Comparison of ENCODE assay signal across 1 cellular context in genomic region chr3:169772530-169772950, GRCh38.
A peak's percentile ranks its signal among the peaks of the same experiment; 100 is the strongest.
TF ChIP-seq lines count a peak whose summit lies in the region.

No MANE protein-coding gene starts in this region.

TF ChIP-seq in H1, 55 proteins besides CTCF, POLR2A, EP300 and RAD21:
- TF ChIP-seq E2F6 (IDR thresholded peaks at IDR 0.05): peak; percentile 52; the same call in 1 of the 2 replicates
- peak; percentile 67 for TF ChIP-seq NRF1 (IDR thresholded peaks at IDR 0.05; ENCODE audit: low read depth, low read length)
- no peak for TF ChIP-seq SIX5 (IDR thresholded peaks at IDR 0.05; ENCODE audit: low read depth, low read length)
- TF ChIP-seq JUN (IDR thresholded peaks at IDR 0.05; ENCODE audit: low read depth, low read length): no peak
- TF ChIP-seq RNF2 (IDR thresholded peaks at IDR 0.05; ENCODE audit: borderline replicate concordance, low read depth, low read length, missing control alignments, poor library complexity, severe bottlenecking): no peak
- TF ChIP-seq RFX5 (IDR thresholded peaks at IDR 0.05; ENCODE audit: borderline replicate concordance, low read depth, low read length): no peak
- TF ChIP-seq USF2 (IDR thresholded peaks at IDR 0.05; ENCODE audit: low read length): no peak
- TF ChIP-seq SP4 (IDR thresholded peaks at IDR 0.05; ENCODE audit: low read length): no peak; the same call in 1 of the 2 replicates
- TF ChIP-seq RXRA (IDR thresholded peaks at IDR 0.05; ENCODE audit: insufficient read depth, low read depth, low read length): no peak
- TF ChIP-seq ZNF274 (IDR thresholded peaks at IDR 0.05; ENCODE audit: borderline replicate concordance, extremely low read depth, low read length): no peak
- TF ChIP-seq SIN3A (conservative IDR thresholded peaks at IDR 0.05 in 1 of 2, IDR thresholded peaks at IDR 0.05 in 1 of 2; ENCODE audit: low read depth in 1 of 2, low read length in 2 of 2): no peak
- TF ChIP-seq YY1 (IDR thresholded peaks at IDR 0.05; ENCODE audit: low read depth, low read length): no peak
- no peak for TF ChIP-seq TEAD4 (IDR thresholded peaks at IDR 0.05; ENCODE audit: low read depth, low read length)
- no peak for TF ChIP-seq TCF12 (IDR thresholded peaks at IDR 0.05; ENCODE audit: low read depth, low read length)
- no peak; the same call in 1 of the 2 replicates for TF ChIP-seq PHF8 (conservative IDR thresholded peaks at IDR 0.05; ENCODE audit: low read depth, low read length)
- TF ChIP-seq EZH2 (IDR thresholded peaks at IDR 0.05; ENCODE audit: low read depth, low read length, severe bottlenecking): no peak
